Comparison of ENCODE assay signal across 12 cellular contexts in genomic region chr19:44927746-44928145, GRCh38. TPM values are rescaled to one million over a fixed set of nuclear protein-coding genes. Genes with fewer than 3 reads are reported as not detected.
DNase-seq lines count a peak whose midpoint lies in the region; ATAC-seq and TF ChIP-seq lines count a peak whose summit lies in the region.
"Had no signal": no experiment of that assay in that cellular context is flagged by ENCODE, and none has a peak within 500 bp of the region (broad histone marks: within the 10 kb centered on the region; RNA-seq: fewer than 3 reads in every experiment).

No MANE protein-coding gene starts in this region.

- H3K4me3 Mint-ChIP-seq in GM23338: no peak overlapping the region
- no peak overlapping the region for H3K4me3 Mint-ChIP-seq in CD4-positive, alpha-beta T cell
- H3K4me3 Mint-ChIP-seq: CD4-positive, CD25-positive, alpha-beta regulatory T cell had no signal

- H3K4me1 Mint-ChIP-seq in GM23338: peaks cover 19% of the 10 kb centered on the region
- H3K4me1 Mint-ChIP-seq in CD4-positive, alpha-beta T cell (ENCODE audit: low read depth): peaks cover 3% of the 10 kb centered on the region

- intact Hi-C loops in adrenal gland (cut with DNase I): no loop called here
- intact Hi-C loops in stomach (cut with DNase I; ENCODE audit: low total_unique reads): no loop called here
- intact Hi-C loops in CD4-positive, alpha-beta T cell (cut with DNase I, micrococcal nuclease): no loop called here

- H3K27me3 Mint-ChIP-seq in GM23338 (ENCODE audit: insufficient read depth, low read depth, poor library complexity): peaks cover 19% of the 10 kb centered on the region
- peaks cover 27% of the 10 kb centered on the region for H3K27me3 Mint-ChIP-seq in CD4-positive, alpha-beta T cell

- DNase-seq in GM23338 (ENCODE audit: low spot score) (no peak), adrenal gland (no peak), fibroblast of villous mesenchyme (ENCODE audit: low read depth) (peak; percentile 89), stomach (no peak), T-helper 1 cell (no peak)
- DNase-seq in CD4-positive, alpha-beta T cell: no peak

- no peak for ATAC-seq in GM23338
- ATAC-seq in CD4-positive, alpha-beta T cell (ENCODE audit: poor library complexity): no peak
- ATAC-seq in HG03432 (IDR thresholded peaks at IDR 0.05; ENCODE audit: unreplicated experiment): no peak

- WGBS in adrenal gland, 4 donors: 35 to 52% (median 44%) methylated on average over 3 to 5 of the region's 5 CpGs
- WGBS in stomach, 5 donors: 29 to 48% (median 40%) methylated on average over 5 of the region's 5 CpGs

- POLR2A ChIA-PET in CD4-positive, alpha-beta T cell (lab: Charles Lee): no interaction called here

- H3K4me3 ChIP-seq in GM23338 (no peak overlapping the region), adrenal gland (no peak overlapping the region), fibroblast of villous mesenchyme (ENCODE audit: low read depth, low read length) (no peak overlapping the region), stomach (no peak overlapping the region)

- peaks cover 10% of the 10 kb centered on the region; the same call in 1 of the 2 replicates for H3K4me1 ChIP-seq in GM23338 (ENCODE audit: insufficient read depth)
- H3K4me1 ChIP-seq in adrenal gland (replicated peaks in 1 of 2): peaks cover 40 to 41% of the 10 kb centered on the region in 2 donors
- peaks cover 5 to 37% (median 15%) of the 10 kb centered on the region in 4 donors for H3K4me1 ChIP-seq in stomach
- H3K4me1 ChIP-seq: psoas muscle had no signal

- CTCF ChIA-PET in CD4-positive, alpha-beta T cell (lab: Charles Lee): interaction anchor here (0.7 kb wide), 1 partner anchor 26 kb away, joined by 3 read pairs; no protein-coding TSS in a partner anchor

- no peaks in the 10 kb centered on the region for H3K79me2 ChIP-seq in GM23338 (replicated peaks; ENCODE audit: insufficient read depth)

- H3K36me3 ChIP-seq in GM23338 (ENCODE audit: insufficient read depth) (no peaks in the 10 kb centered on the region), adrenal gland (replicated peaks in 1 of 2) (no peaks in the 10 kb centered on the region), stomach (no peaks in the 10 kb centered on the region)

- H3F3A ChIP-seq in GM23338 (replicated peaks; ENCODE audit: low read depth): no peaks in the 10 kb centered on the region

- no peak overlapping the region for H3K27ac Mint-ChIP-seq in GM23338
- H3K27ac Mint-ChIP-seq in CD4-positive, alpha-beta T cell: no peak overlapping the region
- H3K27ac Mint-ChIP-seq: CD4-positive, CD25-positive, alpha-beta regulatory T cell had no signal

- TF ChIP-seq CTCF in GM23338 (conservative IDR thresholded peaks at IDR 0.05; ENCODE audit: low read depth in 2 of 2) (no peak), adrenal gland (IDR thresholded peaks at IDR 0.05) (no peak), fibroblast of villous mesenchyme (IDR thresholded peaks at IDR 0.05; ENCODE audit: insufficient read depth, low read depth, low read length) (no peak), stomach (IDR thresholded peaks at IDR 0.05) (no peak)
- no peak for TF ChIP-seq CTCF in CD4-positive, alpha-beta T cell (IDR thresholded peaks at IDR 0.05)

- H4K20me1 ChIP-seq in GM23338 (replicated peaks; ENCODE audit: insufficient read depth): no peaks in the 10 kb centered on the region

- no peaks in the 10 kb centered on the region; the same call in 2 of the 3 replicates for H3K9me3 Mint-ChIP-seq in GM23338
- H3K9me3 Mint-ChIP-seq in CD4-positive, alpha-beta T cell: no peaks in the 10 kb centered on the region

- H3K27ac ChIP-seq in GM23338 (ENCODE audit: low read depth) (no peak overlapping the region), adrenal gland (peak overlapping the region in 3 of 5 donors; percentile 13 to 85 (median 84)), stomach (peak overlapping the region in 3 of 5 donors; percentile 34 to 64 (median 43))
- H3K27ac ChIP-seq in CD4-positive, alpha-beta T cell (ENCODE audit: low read depth, low read length): no peak overlapping the region
- H3K27ac ChIP-seq: psoas muscle had no signal

- no peak overlapping the region for H3K4me2 ChIP-seq in GM23338

- no peaks in the 10 kb centered on the region for H3K9me3 ChIP-seq in adrenal gland (replicated peaks in 1 of 3)
- H3K9me3 ChIP-seq in stomach: no peaks in the 10 kb centered on the region
- no peaks in the 10 kb centered on the region for H3K9me3 ChIP-seq in CD4-positive, alpha-beta T cell (ENCODE audit: control insufficient read depth, low read length)
- H3K9me3 ChIP-seq: psoas muscle had no signal

- TF ChIP-seq POLR2A in adrenal gland (IDR thresholded peaks at IDR 0.05) (no peak), stomach (IDR thresholded peaks at IDR 0.05) (no peak)

- H3K36me3 Mint-ChIP-seq in GM23338 (ENCODE audit: low read depth): no peaks in the 10 kb centered on the region; the same call in 2 of the 3 replicates
- H3K36me3 Mint-ChIP-seq in CD4-positive, alpha-beta T cell (ENCODE audit: low read depth): no peaks in the 10 kb centered on the region
- H3K36me3 Mint-ChIP-seq: CD4-positive, CD25-positive, alpha-beta regulatory T cell had no signal

- H3K27me3 ChIP-seq in GM23338 (ENCODE audit: insufficient read depth) (no peaks in the 10 kb centered on the region), adrenal gland (no peaks in the 10 kb centered on the region), stomach (peaks cover 0 to 4% (median 0%) of the 10 kb centered on the region in 3 donors)
- peaks cover 18% of the 10 kb centered on the region for H3K27me3 ChIP-seq in CD4-positive, alpha-beta T cell (ENCODE audit: control insufficient read depth, insufficient read depth, low read length)

- H2AFZ ChIP-seq in GM23338: peak overlapping the region; percentile 83

- TF ChIP-seq EP300 in stomach (IDR thresholded peaks at IDR 0.05): no peak

- no peaks in the 10 kb centered on the region for H3K9me2 ChIP-seq in GM23338 (ENCODE audit: insufficient read depth)

TF ChIP-seq in GM23338, 12 proteins besides CTCF, POLR2A, EP300 and RAD21 (continues in another document):
- no peak for TF ChIP-seq JUNB (IDR thresholded peaks at IDR 0.05; ENCODE audit: unreplicated experiment)

RNA-seq across cellular contexts. Expression of gene APOC1, which starts 13.3 kb away (rescaled TPM):
- 25.4 and 26.8 TPM in 2 replicates for total RNA-seq in GM23338 (2014; rRNA removed; shearing (Covaris generic))
- polyA plus RNA-seq in GM23338 (2016; fragmentation: Nextera tagmentation; extraction: Ambion mirVana) (221 and 252 TPM in 2 replicates), adrenal gland (1,000 to 10,000 TPM in 2 of 3 donors, 100 to 1,000 TPM in 1; 583 to 2,292 (median 2,067) TPM), stomach (10 to 100 TPM; 13.3 to 68.3 (median 21.9) TPM)
- total RNA-seq in adrenal gland (1,000 to 10,000 TPM; 1,263 to 3,854 (median 2,160) TPM), fibroblast of villous mesenchyme (1.3 and 2.6 TPM in 2 replicates), stomach (10 to 100 TPM in 1 of 5 donors, 1 to 10 TPM in 2, not detected in 2; 5.4 to 70.6 (median 5.7) TPM)
- total RNA-seq in CD4-positive, alpha-beta T cell: not detected
- total RNA-seq: CD4-positive, CD25-positive, alpha-beta regulatory T cell had no signal
- polyA plus RNA-seq: CD4-positive, CD25-positive, alpha-beta regulatory T cell had no signal

RNA-seq across cellular contexts. Expression of gene APOC4, which starts 14.3 kb away (rescaled TPM):
- total RNA-seq in GM23338 (2014; rRNA removed; shearing (Covaris generic)): not detected in 2 replicates
- polyA plus RNA-seq in GM23338 (2016; fragmentation: Nextera tagmentation; extraction: Ambion mirVana) (not detected in 2 replicates), adrenal gland (1 to 10 TPM in 1 of 3 donors, under 1 TPM in 1, not detected in 1; 0.67 to 2.4 TPM), stomach (under 1 TPM in 1 of 3 donors, not detected in 2; 0.33 TPM)
- total RNA-seq in adrenal gland (1 to 10 TPM in 3 of 8 donors, under 1 TPM in 1, not detected in 4; 0.83 to 4.5 (median 1.4) TPM), fibroblast of villous mesenchyme (not detected in 2 replicates), stomach (not detected)
- not detected for total RNA-seq in CD4-positive, alpha-beta T cell
- total RNA-seq: CD4-positive, CD25-positive, alpha-beta regulatory T cell; G401; kidney epithelial cell; psoas muscle; urinary bladder had no signal
- polyA plus RNA-seq: CD4-positive, CD25-positive, alpha-beta regulatory T cell; psoas muscle; urinary bladder had no signal

RNA-seq across cellular contexts. Expression of gene APOC2, which starts 18.1 kb away (rescaled TPM):
- total RNA-seq in GM23338 (2014; rRNA removed; shearing (Covaris generic)): not detected in 2 replicates
- not detected in 2 replicates for polyA plus RNA-seq in GM23338 (2016; fragmentation: Nextera tagmentation; extraction: Ambion mirVana)
- total RNA-seq in adrenal gland: 10 to 100 TPM in 1 of 8 donors, 1 to 10 TPM in 6, not detected in 1; 1.3 to 12.2 (median 4.2) TPM
- polyA plus RNA-seq in adrenal gland: 10 to 100 TPM in 2 of 3 donors, 1 to 10 TPM in 1; 5.4 to 68.1 (median 14.2) TPM
- total RNA-seq in fibroblast of villous mesenchyme: not detected in 2 replicates
- 10 to 100 TPM in 1 of 5 donors, not detected in 4; 16.8 TPM for total RNA-seq in stomach
- 1 to 10 TPM in 1 of 3 donors, under 1 TPM in 1, not detected in 1; 0.75 to 2.5 TPM for polyA plus RNA-seq in stomach
- total RNA-seq in CD4-positive, alpha-beta T cell: not detected
- total RNA-seq: CD4-positive, CD25-positive, alpha-beta regulatory T cell; G401; kidney epithelial cell; urinary bladder had no signal
- polyA plus RNA-seq: CD4-positive, CD25-positive, alpha-beta regulatory T cell; psoas muscle had no signal

RNA-seq across cellular contexts. Expression of gene APOE, which starts 22.1 kb away (rescaled TPM):
- 1,391 and 1,438 TPM in 2 replicates for total RNA-seq in GM23338 (2014; rRNA removed; shearing (Covaris generic))
- polyA plus RNA-seq in GM23338 (2016; fragmentation: Nextera tagmentation; extraction: Ambion mirVana) (1,133 and 1,232 TPM in 2 replicates), adrenal gland (over 10,000 TPM in 2 of 3 donors, 100 to 1,000 TPM in 1; 569 to 15,573 (median 10,217) TPM), stomach (100 to 1,000 TPM in 1 of 3 donors, 10 to 100 TPM in 2; 35.1 to 166 (median 72.2) TPM)
- total RNA-seq in adrenal gland (over 10,000 TPM in 4 of 8 donors, 1,000 to 10,000 TPM in 4; 3,098 to 21,602 (median 8,944) TPM), fibroblast of villous mesenchyme (9.7 and 16.4 TPM in 2 replicates), stomach (100 to 1,000 TPM in 3 of 5 donors, 10 to 100 TPM in 2; 13.4 to 485 (median 235) TPM)
- total RNA-seq in CD4-positive, alpha-beta T cell: 1 to 10 TPM; 4.5 to 5.2 TPM
- polyA plus RNA-seq: CD4-positive, CD25-positive, alpha-beta regulatory T cell had no signal

RNA-seq across cellular contexts. Expression of gene CLPTM1, which starts 27.4 kb away (rescaled TPM):
- 70.6 and 71.5 TPM in 2 replicates for total RNA-seq in GM23338 (2014; rRNA removed; shearing (Covaris generic))
- polyA plus RNA-seq in GM23338 (2016; fragmentation: Nextera tagmentation; extraction: Ambion mirVana) (36.7 and 41.6 TPM in 2 replicates), adrenal gland (100 to 1,000 TPM; 220 to 306 (median 233) TPM), stomach (10 to 100 TPM; 43.4 to 73.3 (median 60.1) TPM)
- total RNA-seq in adrenal gland (100 to 1,000 TPM; 107 to 293 (median 256) TPM), fibroblast of villous mesenchyme (53.1 and 62.6 TPM in 2 replicates), stomach (100 to 1,000 TPM in 2 of 5 donors, 10 to 100 TPM in 3; 39.3 to 152 (median 86.6) TPM)
- total RNA-seq in CD4-positive, alpha-beta T cell: 10 to 100 TPM; 71.0 to 72.7 TPM

Comparison
In these comparisons a context has a peak if more than half of its experiments do, and no peak if none do; other contexts are left out.
1. H3K27ac ChIP-seq: peak in adrenal gland (3 of 5) and stomach (3 of 5); none in GM23338 (single experiment) and CD4-positive, alpha-beta T cell (single experiment).
2. RNA of gene APOC1, which starts 13.3 kb away (total RNA-seq): 1,263 to 3,854 TPM in adrenal gland; 25.4 to 26.8 TPM in GM23338, 5.4 to 70.6 TPM in stomach, 1.3 to 2.6 TPM in fibroblast of villous mesenchyme and not detected in CD4-positive, alpha-beta T cell; every median in the first group is over 10 times any median in the second.